Comparison of ENCODE assay signal across 1 cellular context in the genomic region with DNA sequence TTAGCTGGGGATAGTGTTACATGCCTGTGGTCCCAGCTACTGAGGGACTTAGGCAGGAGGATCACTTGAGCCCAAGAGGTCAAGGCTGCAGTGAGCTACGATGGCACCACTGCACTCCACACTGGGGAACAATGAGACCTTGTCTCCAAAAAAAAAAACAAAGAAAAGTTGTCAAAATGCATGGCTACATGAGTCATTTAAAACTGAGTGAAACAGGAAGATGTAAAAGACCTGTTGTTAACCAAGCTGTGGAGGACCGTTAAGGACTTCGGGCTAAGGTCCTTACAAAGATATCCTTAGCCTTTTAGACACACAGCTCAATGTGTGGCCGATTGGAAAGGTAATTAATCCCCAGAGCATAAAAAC.
A peak's percentile ranks its signal among the peaks of the same experiment; 100 is the strongest.
TF ChIP-seq lines count a peak whose summit lies in the region.

No MANE protein-coding gene starts in this region.

TF ChIP-seq in HepG2, 621 proteins besides CTCF, POLR2A, EP300 and RAD21 (continued from another document and continues in another):
- TF ChIP-seq ZSCAN31 (CRISPR knock-in tag; IDR thresholded peaks at IDR 0.05; ENCODE audit: low read depth) (no peak), ARNT (IDR thresholded peaks at IDR 0.05) (no peak), HNF4G (IDR thresholded peaks at IDR 0.05; ENCODE audit: borderline replicate concordance, low read depth, low read length) (peak; percentile 56; the same call in 1 of the 2 replicates), HNF4G (CRISPR knock-in tag; IDR thresholded peaks at IDR 0.05; ENCODE audit: borderline replicate concordance, low read depth) (no peak; the same call in 1 of the 2 replicates), NPAS2 (CRISPR knock-in tag; IDR thresholded peaks at IDR 0.05; ENCODE audit: borderline replicate concordance) (no peak), ZNF282 (IDR thresholded peaks at IDR 0.05; ENCODE audit: partially characterized antibody) (no peak), ZNF652 (CRISPR knock-in tag; IDR thresholded peaks at IDR 0.05; ENCODE audit: borderline replicate concordance, low read depth) (peak; percentile 21; the same call in 1 of the 2 replicates), ZNF749 (CRISPR knock-in tag; IDR thresholded peaks at IDR 0.05; ENCODE audit: borderline replicate concordance) (no peak), ZNF816 (CRISPR knock-in tag; IDR thresholded peaks at IDR 0.05; ENCODE audit: borderline replicate concordance) (peak; percentile 17; the same call in 1 of the 2 replicates), ZNF546 (CRISPR knock-in tag; conservative IDR thresholded peaks at IDR 0.05) (no peak), ZNF713 (CRISPR knock-in tag; IDR thresholded peaks at IDR 0.05) (no peak), ARHGAP35 (CRISPR knock-in tag; IDR thresholded peaks at IDR 0.05; ENCODE audit: borderline replicate concordance) (no peak), RELA (CRISPR knock-in tag; IDR thresholded peaks at IDR 0.05) (no peak), CBX5 (CRISPR knock-in tag; IDR thresholded peaks at IDR 0.05; ENCODE audit: borderline replicate concordance) (no peak), BRD4 (CRISPR knock-in tag; IDR thresholded peaks at IDR 0.05) (no peak), HES4 (CRISPR knock-in tag; IDR thresholded peaks at IDR 0.05; ENCODE audit: borderline replicate concordance) (no peak), NCOA1 (CRISPR knock-in tag; IDR thresholded peaks at IDR 0.05) (no peak), ZNF558 (CRISPR knock-in tag; IDR thresholded peaks at IDR 0.05; ENCODE audit: borderline replicate concordance) (no peak), ZFP62 (CRISPR knock-in tag; IDR thresholded peaks at IDR 0.05) (no peak), ZSCAN30 (CRISPR knock-in tag; IDR thresholded peaks at IDR 0.05) (no peak), ZNF121 (CRISPR knock-in tag; IDR thresholded peaks at IDR 0.05) (peak; percentile 58), HNF4A (CRISPR knock-in tag; IDR thresholded peaks at IDR 0.05) (peak; percentile 89), ZNF839 (CRISPR knock-in tag; IDR thresholded peaks at IDR 0.05; ENCODE audit: borderline replicate concordance) (no peak), SIX4 (CRISPR knock-in tag; IDR thresholded peaks at IDR 0.05) (peak; percentile 87), RARG (CRISPR knock-in tag; IDR thresholded peaks at IDR 0.05; ENCODE audit: low read depth) (no peak), FOSL2 (CRISPR knock-in tag; IDR thresholded peaks at IDR 0.05) (peak; percentile 94), ZNF569 (CRISPR knock-in tag; IDR thresholded peaks at IDR 0.05; ENCODE audit: borderline replicate concordance) (no peak), MTA3 (CRISPR knock-in tag; IDR thresholded peaks at IDR 0.05) (no peak), ZBTB42 (CRISPR knock-in tag; IDR thresholded peaks at IDR 0.05) (no peak), HCFC1 (IDR thresholded peaks at IDR 0.05; ENCODE audit: low read depth, low read length) (no peak), CHD2 (IDR thresholded peaks at IDR 0.05; ENCODE audit: low read depth, low read length) (no peak), SRSF9 (IDR thresholded peaks at IDR 0.05; ENCODE audit: borderline replicate concordance, insufficient read depth, low read depth, low read length, poor library complexity, severe bottlenecking) (no peak), FOSL1 (CRISPR knock-in tag; IDR thresholded peaks at IDR 0.05; ENCODE audit: borderline replicate concordance) (peak; percentile 65; the same call in 1 of the 2 replicates), KDM6A (CRISPR knock-in tag; IDR thresholded peaks at IDR 0.05; ENCODE audit: low read depth) (no peak), GZF1 (CRISPR knock-in tag; IDR thresholded peaks at IDR 0.05) (no peak), ZNF431 (CRISPR knock-in tag; IDR thresholded peaks at IDR 0.05; ENCODE audit: borderline replicate concordance, low read depth) (no peak), NR1H2 (CRISPR knock-in tag; IDR thresholded peaks at IDR 0.05; ENCODE audit: borderline replicate concordance, low read depth) (no peak)
- TF ChIP-seq, protein P1, sequence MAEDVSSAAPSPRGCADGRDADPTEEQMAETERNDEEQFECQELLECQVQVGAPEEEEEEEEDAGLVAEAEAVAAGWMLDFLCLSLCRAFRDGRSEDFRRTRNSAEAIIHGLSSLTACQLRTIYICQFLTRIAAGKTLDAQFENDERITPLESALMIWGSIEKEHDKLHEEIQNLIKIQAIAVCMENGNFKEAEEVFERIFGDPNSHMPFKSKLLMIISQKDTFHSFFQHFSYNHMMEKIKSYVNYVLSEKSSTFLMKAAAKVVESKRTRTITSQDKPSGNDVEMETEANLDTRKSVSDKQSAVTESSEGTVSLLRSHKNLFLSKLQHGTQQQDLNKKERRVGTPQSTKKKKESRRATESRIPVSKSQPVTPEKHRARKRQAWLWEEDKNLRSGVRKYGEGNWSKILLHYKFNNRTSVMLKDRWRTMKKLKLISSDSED (CRISPR knock-in tag; IDR thresholded peaks at IDR 0.05), result no peak
- TF ChIP-seq, protein P2, sequence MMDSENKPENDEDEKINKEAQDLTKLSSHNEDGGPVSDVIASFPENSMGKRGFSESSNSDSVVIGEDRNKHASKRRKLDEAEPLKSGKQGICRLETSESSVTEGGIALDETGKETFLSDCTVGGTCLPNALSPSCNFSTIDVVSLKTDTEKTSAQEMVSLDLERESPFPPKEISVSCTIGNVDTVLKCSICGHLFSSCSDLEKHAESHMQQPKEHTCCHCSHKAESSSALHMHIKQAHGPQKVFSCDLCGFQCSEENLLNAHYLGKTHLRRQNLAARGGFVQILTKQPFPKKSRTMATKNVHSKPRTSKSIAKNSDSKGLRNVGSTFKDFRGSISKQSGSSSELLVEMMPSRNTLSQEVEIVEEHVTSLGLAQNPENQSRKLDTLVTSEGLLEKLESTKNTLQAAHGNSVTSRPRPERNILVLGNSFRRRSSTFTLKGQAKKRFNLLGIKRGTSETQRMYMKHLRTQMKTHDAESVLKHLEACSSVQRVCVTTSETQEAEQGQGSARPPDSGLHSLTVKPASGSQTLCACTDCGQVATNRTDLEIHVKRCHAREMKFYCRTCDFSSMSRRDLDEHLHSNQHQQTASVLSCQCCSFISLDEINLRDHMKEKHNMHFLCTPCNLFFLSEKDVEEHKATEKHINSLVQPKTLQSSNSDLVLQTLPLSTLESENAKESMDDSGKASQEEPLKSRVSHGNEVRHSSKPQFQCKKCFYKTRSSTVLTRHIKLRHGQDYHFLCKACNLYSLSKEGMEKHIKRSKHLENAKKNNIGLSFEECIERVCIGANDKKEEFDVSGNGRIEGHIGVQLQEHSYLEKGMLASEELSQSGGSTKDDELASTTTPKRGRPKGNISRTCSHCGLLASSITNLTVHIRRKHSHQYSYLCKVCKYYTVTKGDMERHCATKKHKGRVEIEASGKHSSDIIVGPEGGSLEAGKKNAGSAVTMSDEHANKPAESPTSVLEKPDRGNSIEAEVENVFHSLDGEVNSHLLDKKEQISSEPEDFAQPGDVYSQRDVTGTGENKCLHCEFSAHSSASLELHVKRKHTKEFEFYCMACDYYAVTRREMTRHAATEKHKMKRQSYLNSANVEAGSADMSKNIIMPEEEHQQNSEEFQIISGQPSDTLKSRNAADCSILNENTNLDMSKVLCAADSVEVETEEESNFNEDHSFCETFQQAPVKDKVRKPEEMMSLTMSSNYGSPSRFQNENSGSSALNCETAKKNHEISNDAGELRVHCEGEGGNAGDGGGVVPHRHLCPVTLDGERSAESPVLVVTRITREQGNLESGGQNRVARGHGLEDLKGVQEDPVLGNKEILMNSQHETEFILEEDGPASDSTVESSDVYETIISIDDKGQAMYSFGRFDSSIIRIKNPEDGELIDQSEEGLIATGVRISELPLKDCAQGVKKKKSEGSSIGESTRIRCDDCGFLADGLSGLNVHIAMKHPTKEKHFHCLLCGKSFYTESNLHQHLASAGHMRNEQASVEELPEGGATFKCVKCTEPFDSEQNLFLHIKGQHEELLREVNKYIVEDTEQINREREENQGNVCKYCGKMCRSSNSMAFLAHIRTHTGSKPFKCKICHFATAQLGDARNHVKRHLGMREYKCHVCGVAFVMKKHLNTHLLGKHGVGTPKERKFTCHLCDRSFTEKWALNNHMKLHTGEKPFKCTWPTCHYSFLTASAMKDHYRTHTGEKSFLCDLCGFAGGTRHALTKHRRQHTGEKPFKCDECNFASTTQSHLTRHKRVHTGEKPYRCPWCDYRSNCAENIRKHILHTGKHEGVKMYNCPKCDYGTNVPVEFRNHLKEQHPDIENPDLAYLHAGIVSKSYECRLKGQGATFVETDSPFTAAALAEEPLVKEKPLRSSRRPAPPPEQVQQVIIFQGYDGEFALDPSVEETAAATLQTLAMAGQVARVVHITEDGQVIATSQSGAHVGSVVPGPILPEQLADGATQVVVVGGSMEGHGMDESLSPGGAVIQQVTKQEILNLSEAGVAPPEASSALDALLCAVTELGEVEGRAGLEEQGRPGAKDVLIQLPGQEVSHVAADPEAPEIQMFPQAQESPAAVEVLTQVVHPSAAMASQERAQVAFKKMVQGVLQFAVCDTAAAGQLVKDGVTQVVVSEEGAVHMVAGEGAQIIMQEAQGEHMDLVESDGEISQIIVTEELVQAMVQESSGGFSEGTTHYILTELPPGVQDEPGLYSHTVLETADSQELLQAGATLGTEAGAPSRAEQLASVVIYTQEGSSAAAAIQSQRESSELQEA (CRISPR knock-in tag; IDR thresholded peaks at IDR 0.05; ENCODE audit: not compliant biosample characterization), result no peak
- TF ChIP-seq, protein P3, sequence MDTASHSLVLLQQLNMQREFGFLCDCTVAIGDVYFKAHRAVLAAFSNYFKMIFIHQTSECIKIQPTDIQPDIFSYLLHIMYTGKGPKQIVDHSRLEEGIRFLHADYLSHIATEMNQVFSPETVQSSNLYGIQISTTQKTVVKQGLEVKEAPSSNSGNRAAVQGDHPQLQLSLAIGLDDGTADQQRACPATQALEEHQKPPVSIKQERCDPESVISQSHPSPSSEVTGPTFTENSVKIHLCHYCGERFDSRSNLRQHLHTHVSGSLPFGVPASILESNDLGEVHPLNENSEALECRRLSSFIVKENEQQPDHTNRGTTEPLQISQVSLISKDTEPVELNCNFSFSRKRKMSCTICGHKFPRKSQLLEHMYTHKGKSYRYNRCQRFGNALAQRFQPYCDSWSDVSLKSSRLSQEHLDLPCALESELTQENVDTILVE (CRISPR knock-in tag; IDR thresholded peaks at IDR 0.05), result no peak; the same call in 1 of the 2 replicates
- TF ChIP-seq, protein P4, sequence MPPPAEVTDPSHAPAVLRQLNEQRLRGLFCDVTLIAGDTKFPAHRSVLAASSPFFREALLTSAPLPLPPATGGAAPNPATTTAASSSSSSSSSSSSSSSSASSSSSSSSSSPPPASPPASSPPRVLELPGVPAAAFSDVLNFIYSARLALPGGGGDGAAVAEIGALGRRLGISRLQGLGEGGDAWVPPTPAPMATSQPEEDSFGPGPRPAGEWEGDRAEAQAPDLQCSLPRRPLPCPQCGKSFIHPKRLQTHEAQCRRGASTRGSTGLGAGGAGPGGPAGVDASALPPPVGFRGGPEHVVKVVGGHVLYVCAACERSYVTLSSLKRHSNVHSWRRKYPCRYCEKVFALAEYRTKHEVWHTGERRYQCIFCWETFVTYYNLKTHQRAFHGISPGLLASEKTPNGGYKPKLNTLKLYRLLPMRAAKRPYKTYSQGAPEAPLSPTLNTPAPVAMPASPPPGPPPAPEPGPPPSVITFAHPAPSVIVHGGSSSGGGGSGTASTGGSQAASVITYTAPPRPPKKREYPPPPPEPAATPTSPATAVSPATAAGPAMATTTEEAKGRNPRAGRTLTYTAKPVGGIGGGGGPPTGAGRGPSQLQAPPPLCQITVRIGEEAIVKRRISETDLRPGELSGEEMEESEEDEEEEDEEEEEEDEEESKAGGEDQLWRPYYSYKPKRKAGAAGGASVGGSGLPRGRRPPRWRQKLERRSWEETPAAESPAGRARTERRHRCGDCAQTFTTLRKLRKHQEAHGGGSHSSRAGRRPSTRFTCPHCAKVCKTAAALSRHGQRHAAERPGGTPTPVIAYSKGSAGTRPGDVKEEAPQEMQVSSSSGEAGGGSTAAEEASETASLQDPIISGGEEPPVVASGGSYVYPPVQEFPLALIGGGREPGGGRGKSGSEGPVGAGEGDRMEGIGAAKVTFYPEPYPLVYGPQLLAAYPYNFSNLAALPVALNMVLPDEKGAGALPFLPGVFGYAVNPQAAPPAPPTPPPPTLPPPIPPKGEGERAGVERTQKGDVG (CRISPR knock-in tag; IDR thresholded peaks at IDR 0.05; ENCODE audit: borderline replicate concordance), result no peak
- TF ChIP-seq, protein P5, sequence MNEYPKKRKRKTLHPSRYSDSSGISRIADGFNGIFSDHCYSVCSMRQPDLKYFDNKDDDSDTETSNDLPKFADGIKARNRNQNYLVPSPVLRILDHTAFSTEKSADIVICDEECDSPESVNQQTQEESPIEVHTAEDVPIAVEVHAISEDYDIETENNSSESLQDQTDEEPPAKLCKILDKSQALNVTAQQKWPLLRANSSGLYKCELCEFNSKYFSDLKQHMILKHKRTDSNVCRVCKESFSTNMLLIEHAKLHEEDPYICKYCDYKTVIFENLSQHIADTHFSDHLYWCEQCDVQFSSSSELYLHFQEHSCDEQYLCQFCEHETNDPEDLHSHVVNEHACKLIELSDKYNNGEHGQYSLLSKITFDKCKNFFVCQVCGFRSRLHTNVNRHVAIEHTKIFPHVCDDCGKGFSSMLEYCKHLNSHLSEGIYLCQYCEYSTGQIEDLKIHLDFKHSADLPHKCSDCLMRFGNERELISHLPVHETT (CRISPR knock-in tag; conservative IDR thresholded peaks at IDR 0.05), result no peak
- TF ChIP-seq, protein P6, sequence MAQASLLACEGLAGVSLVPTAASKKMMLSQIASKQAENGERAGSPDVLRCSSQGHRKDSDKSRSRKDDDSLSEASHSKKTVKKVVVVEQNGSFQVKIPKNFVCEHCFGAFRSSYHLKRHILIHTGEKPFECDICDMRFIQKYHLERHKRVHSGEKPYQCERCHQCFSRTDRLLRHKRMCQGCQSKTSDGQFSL (CRISPR knock-in tag; IDR thresholded peaks at IDR 0.05), result no peak
- TF ChIP-seq, protein P7, sequence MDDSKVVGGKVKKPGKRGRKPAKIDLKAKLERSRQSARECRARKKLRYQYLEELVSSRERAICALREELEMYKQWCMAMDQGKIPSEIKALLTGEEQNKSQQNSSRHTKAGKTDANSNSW (CRISPR knock-in tag; IDR thresholded peaks at IDR 0.05; ENCODE audit: borderline replicate concordance), result no peak
- TF ChIP-seq, protein P8, sequence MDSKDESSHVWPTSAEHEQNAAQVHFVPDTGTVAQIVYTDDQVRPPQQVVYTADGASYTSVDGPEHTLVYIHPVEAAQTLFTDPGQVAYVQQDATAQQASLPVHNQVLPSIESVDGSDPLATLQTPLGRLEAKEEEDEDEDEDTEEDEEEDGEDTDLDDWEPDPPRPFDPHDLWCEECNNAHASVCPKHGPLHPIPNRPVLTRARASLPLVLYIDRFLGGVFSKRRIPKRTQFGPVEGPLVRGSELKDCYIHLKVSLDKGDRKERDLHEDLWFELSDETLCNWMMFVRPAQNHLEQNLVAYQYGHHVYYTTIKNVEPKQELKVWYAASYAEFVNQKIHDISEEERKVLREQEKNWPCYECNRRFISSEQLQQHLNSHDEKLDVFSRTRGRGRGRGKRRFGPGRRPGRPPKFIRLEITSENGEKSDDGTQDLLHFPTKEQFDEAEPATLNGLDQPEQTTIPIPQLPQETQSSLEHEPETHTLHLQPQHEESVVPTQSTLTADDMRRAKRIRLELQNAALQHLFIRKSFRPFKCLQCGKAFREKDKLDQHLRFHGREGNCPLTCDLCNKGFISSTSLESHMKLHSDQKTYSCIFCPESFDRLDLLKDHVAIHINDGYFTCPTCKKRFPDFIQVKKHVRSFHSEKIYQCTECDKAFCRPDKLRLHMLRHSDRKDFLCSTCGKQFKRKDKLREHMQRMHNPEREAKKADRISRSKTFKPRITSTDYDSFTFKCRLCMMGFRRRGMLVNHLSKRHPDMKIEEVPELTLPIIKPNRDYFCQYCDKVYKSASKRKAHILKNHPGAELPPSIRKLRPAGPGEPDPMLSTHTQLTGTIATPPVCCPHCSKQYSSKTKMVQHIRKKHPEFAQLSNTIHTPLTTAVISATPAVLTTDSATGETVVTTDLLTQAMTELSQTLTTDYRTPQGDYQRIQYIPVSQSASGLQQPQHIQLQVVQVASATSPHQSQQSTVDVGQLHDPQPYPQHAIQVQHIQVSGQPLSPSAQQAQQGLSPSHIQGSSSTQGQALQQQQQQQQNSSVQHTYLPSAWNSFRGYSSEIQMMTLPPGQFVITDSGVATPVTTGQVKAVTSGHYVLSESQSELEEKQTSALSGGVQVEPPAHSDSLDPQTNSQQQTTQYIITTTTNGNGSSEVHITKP (CRISPR knock-in tag; IDR thresholded peaks at IDR 0.05; ENCODE audit: low read depth), result no peak
